ENCODE assay signal across 9 cellular contexts in genomic region chr9:128911529-128912035, GRCh38. TPM values are rescaled to one million over a fixed set of nuclear protein-coding genes. Genes with fewer than 3 reads are reported as not detected.
DNase-seq lines count a peak whose midpoint lies in the region; ATAC-seq, FAIRE-seq and TF ChIP-seq lines count a peak whose summit lies in the region.
"Had no signal": no experiment of that assay in that cellular context is flagged by ENCODE, and none has a peak within 500 bp of the region (broad histone marks: within the 10 kb centered on the region; RNA-seq: fewer than 3 reads in every experiment).

No MANE protein-coding gene starts in this region.

- peak overlapping the region; percentile 13; the same call in 1 of the 2 replicates for H3K9ac ChIP-seq in HepG2 (ENCODE audit: insufficient read depth, low read depth, low read length)

- 78% methylated on average over 6 of the region's 8 CpGs for WGBS in HepG2 (ENCODE audit: low lambda C conversion rate)
- 13 to 22% methylated on average over 5 to 8 of the region's 8 CpGs for WGBS in upper lobe of left lung, 2 donors

- FAIRE-seq in HepG2 (lab: Jason Lieb, UNC), result no peak
- FAIRE-seq: islet of Langerhans had no signal

- intact Hi-C loops in HepG2 (cut with micrococcal nuclease; ENCODE audit: unreplicated experiment), result no loop called here

- no peaks in the 10 kb centered on the region for H3K27me3 Mint-ChIP-seq in central memory CD8-positive, alpha-beta T cell

- H3K4me1 ChIP-seq in HepG2 (ENCODE audit: insufficient read depth, low read length) (peaks cover 65% of the 10 kb centered on the region), upper lobe of left lung (peaks cover 68 to 77% (median 71%) of the 10 kb centered on the region in 4 donors)

- H3K9me3 Mint-ChIP-seq in central memory CD8-positive, alpha-beta T cell, result no peaks in the 10 kb centered on the region

- in situ Hi-C loops in KBM-7 (cut with MboI; ENCODE audit: low pct_unique_long_range_greater_than_20kb, low sequenced_read_pairs) (no loop called here), HepG2 (cut with HindIII; ENCODE audit: extremely low pct_ligation_motif_present, low pct_unique_long_range_greater_than_20kb) (no loop called here)

- peak overlapping the region; percentile 30; the same call in 1 of the 2 replicates for H3K4me2 ChIP-seq in HepG2 (ENCODE audit: low read depth, low read length)

- no peaks in the 10 kb centered on the region for H3K27me3 ChIP-seq in HepG2 (ENCODE audit: control insufficient read depth in 1 of 2, insufficient read depth in 2 of 2, low read length in 2 of 2)
- no peaks in the 10 kb centered on the region for H3K27me3 ChIP-seq in upper lobe of left lung

- POLR2A ChIA-PET in HepG2 (lab: Yijun Ruan, JAX), result interaction anchor here (0.6 to 2.8 kb wide), 3 partner anchors 11 to 35 kb away, joined by 3 to 14 read pairs (median 3); no protein-coding TSS in a partner anchor

- H4K20me1 ChIP-seq in HepG2 (ENCODE audit: insufficient read depth, low read length), result no peaks in the 10 kb centered on the region

- H3K79me2 ChIP-seq in HepG2 (ENCODE audit: insufficient read depth, low read length), result peaks cover 9% of the 10 kb centered on the region

- H3K27ac ChIP-seq in HepG2 (ENCODE audit: extremely low read length, insufficient read depth, low read length), result peak overlapping the region; percentile 70
- H3K27ac ChIP-seq in upper lobe of left lung, result peak overlapping the region; percentile 83 to 90 (median 88)
- H3K27ac ChIP-seq: VCaP had no signal

- ATAC-seq in central memory CD8-positive, alpha-beta T cell (replicated peaks; ENCODE audit: extremely low read depth, poor library complexity, severe bottlenecking), result no peak
- ATAC-seq in HepG2, result peak; percentile 15
- peak; percentile 51 to 70 for ATAC-seq in upper lobe of left lung (ENCODE audit: low FRiP score in 2 of 2)
- no peak for ATAC-seq in GM21381 (IDR thresholded peaks at IDR 0.05; ENCODE audit: unreplicated experiment)

- H3K36me3 Mint-ChIP-seq in central memory CD8-positive, alpha-beta T cell (ENCODE audit: insufficient read depth), result peaks cover 25% of the 10 kb centered on the region

- DNase-seq in KBM-7 (peak; percentile 37), HepG2 (ENCODE audit: low spot score) (peak; percentile 80), upper lobe of left lung (peak; percentile 67 to 71), T1000 (lab: John Stamatoyannopoulos, UW) (no peak)
- no peak for DNase-seq in central memory CD8-positive, alpha-beta T cell (ENCODE audit: low spot score in 2 of 2)
- DNase-seq in stimulated activated CD4-positive, alpha-beta T cell treated with anti-CD3 and anti-CD28 coated beads, Interleukin-4, amount 100 ng/mL, for 24 hours, result no peak

- BruUV-seq in HepG2 (replicated peaks; lab: Mats Ljungman, UMichigan), result no TSS peak

- no peak for TF ChIP-seq RAD21 in HepG2 (CRISPR knock-in tag; IDR thresholded peaks at IDR 0.05)

- H3K27ac Mint-ChIP-seq in central memory CD8-positive, alpha-beta T cell (ENCODE audit: low read depth), result peak overlapping the region; percentile 89

- no peak overlapping the region for H2AFZ ChIP-seq in HepG2 (ENCODE audit: low read length)

- CTCF ChIA-PET in HepG2 (lab: Yijun Ruan, JAX; ENCODE audit: low intra/inter-chr PET ratio, low total read pairs), result no interaction called here

- H3K4me3 Mint-ChIP-seq in central memory CD8-positive, alpha-beta T cell, result no peak overlapping the region

- TF ChIP-seq POLR2A in HepG2 (IDR thresholded peaks at IDR 0.05; ENCODE audit: insufficient read depth in 1 of 2, low read depth in 2 of 2, low read length in 2 of 2) (no peak), upper lobe of left lung (IDR thresholded peaks at IDR 0.05) (peak in 1 of 4 donors; percentile 23)

- H3K36me3 ChIP-seq in HepG2 (replicated peaks in 1 of 2; ENCODE audit: control insufficient read depth in 1 of 2, insufficient read depth in 2 of 2, low read length in 2 of 2) (peaks cover 32 to 58% of the 10 kb centered on the region in 2 experiments), upper lobe of left lung (peaks cover 14 to 74% (median 41%) of the 10 kb centered on the region in 4 donors)

- TF ChIP-seq EP300 in HepG2 (IDR thresholded peaks at IDR 0.05; ENCODE audit: low read depth in 2 of 2, low read length in 2 of 2), result no peak
- no peak for TF ChIP-seq EP300 in HepG2 (CRISPR knock-in tag; IDR thresholded peaks at IDR 0.05; ENCODE audit: borderline replicate concordance)
- peak in 2 of 4 donors; percentile 90 to 94 for TF ChIP-seq EP300 in upper lobe of left lung (IDR thresholded peaks at IDR 0.05)

- TF ChIP-seq CTCF in HepG2 (CRISPR knock-in tag; IDR thresholded peaks at IDR 0.05) (no peak), upper lobe of left lung (IDR thresholded peaks at IDR 0.05) (no peak)

- no peaks in the 10 kb centered on the region for H3K9me3 ChIP-seq in HepG2 (ENCODE audit: low read length)
- no peaks in the 10 kb centered on the region for H3K9me3 ChIP-seq in upper lobe of left lung

- H3K4me1 Mint-ChIP-seq in central memory CD8-positive, alpha-beta T cell, result peaks cover 30% of the 10 kb centered on the region

- H3K4me3 ChIP-seq in HepG2 (replicated peaks in 1 of 3; ENCODE audit: insufficient read depth in 1 of 3, low read depth in 2 of 3, low read length in 3 of 3) (no peak overlapping the region), upper lobe of left lung (no peak overlapping the region)

RNA-seq across cellular contexts. Expression of gene PHYHD1, which starts 9.2 kb away (rescaled TPM):
- 10.6 and 12.3 TPM in 2 replicates for total RNA-seq in HepG2 (2016; rRNA removed; fragmentation: Illumina TruSeq; extraction: Trizol)
- 3.5 and 4.7 TPM in 2 replicates for total RNA-seq in HepG2 (2016; cell fraction: cytosol; rRNA removed; fragmentation: Illumina TruSeq; extraction: Trizol; ENCODE audit: low read depth)
- 10.3 and 13.2 TPM in 2 replicates for total RNA-seq in HepG2 (2016; cell fraction: insoluble cytoplasmic fraction; rRNA removed; fragmentation: Illumina TruSeq; extraction: Trizol)
- total RNA-seq in HepG2 (2016; cell fraction: membrane; rRNA removed; fragmentation: Illumina TruSeq; extraction: Trizol), result 4.2 and 5.2 TPM in 2 replicates
- total RNA-seq in HepG2 (2016; cell fraction: nucleus; rRNA removed; fragmentation: Illumina TruSeq; extraction: Trizol), result 5.8 and 8.2 TPM in 2 replicates
- polyA plus RNA-seq in HepG2 (2011; rRNA removed), result 19.6 and 25.3 TPM in 2 replicates
- 12.8 and 20.7 TPM in 2 replicates for polyA plus RNA-seq in HepG2 (2011; cell fraction: cytosol; rRNA removed)
- polyA plus RNA-seq in HepG2 (2011; cell fraction: nucleus; rRNA removed), result 28.7 and 34.3 TPM in 2 replicates
- polyA plus RNA-seq in HepG2 (2012), result 9.6 and 13.5 TPM in 2 replicates
- polyA plus RNA-seq in HepG2 (2016; cell fraction: cytosol; fragmentation: Illumina TruSeq; extraction: Trizol; ENCODE audit: low read depth), result 7.3 and 8.5 TPM in 2 replicates
- polyA plus RNA-seq in HepG2 (2016; cell fraction: insoluble cytoplasmic fraction; fragmentation: Illumina TruSeq; extraction: Trizol; ENCODE audit: low read depth), result 21.0 and 23.6 TPM in 2 replicates
- polyA plus RNA-seq in HepG2 (2016; cell fraction: membrane; fragmentation: Illumina TruSeq; extraction: Trizol; ENCODE audit: low read depth), result 8.2 and 8.9 TPM in 2 replicates
- polyA plus RNA-seq in HepG2 (2016; cell fraction: nucleus; fragmentation: Illumina TruSeq; extraction: Trizol; ENCODE audit: insufficient read depth, low read depth), result 16.5 and 23.5 TPM in 2 replicates
- polyA minus RNA-seq in HepG2 (2011; rRNA and poly(A)+ RNA removed; ENCODE audit: low replicate concordance), result 0.89 and 32.1 TPM in 2 replicates
- 12.7 and 13.2 TPM in 2 replicates for polyA minus RNA-seq in HepG2 (2011; cell fraction: cytosol; rRNA and poly(A)+ RNA removed)
- polyA minus RNA-seq in HepG2 (2011; cell fraction: nucleus; rRNA and poly(A)+ RNA removed), result 10.7 and 15.2 TPM in 2 replicates
- 100 to 1,000 TPM in 1 of 6 donors, 10 to 100 TPM in 5; 27.6 to 286 (median 57.7) TPM for total RNA-seq in upper lobe of left lung

RNA-seq across cellular contexts. Expression of gene LRRC8A, which starts 29.6 kb away (rescaled TPM):
- 10.0 and 16.1 TPM in 2 replicates for total RNA-seq in HepG2 (2016; rRNA removed; fragmentation: Illumina TruSeq; extraction: Trizol)
- total RNA-seq in HepG2 (2016; cell fraction: cytosol; rRNA removed; fragmentation: Illumina TruSeq; extraction: Trizol; ENCODE audit: low read depth), result 3.1 and 3.7 TPM in 2 replicates
- 8.4 and 15.9 TPM in 2 replicates for total RNA-seq in HepG2 (2016; cell fraction: insoluble cytoplasmic fraction; rRNA removed; fragmentation: Illumina TruSeq; extraction: Trizol)
- 12.4 and 13.1 TPM in 2 replicates for total RNA-seq in HepG2 (2016; cell fraction: membrane; rRNA removed; fragmentation: Illumina TruSeq; extraction: Trizol)
- total RNA-seq in HepG2 (2016; cell fraction: nucleus; rRNA removed; fragmentation: Illumina TruSeq; extraction: Trizol), result 13.9 and 14.0 TPM in 2 replicates
- polyA plus RNA-seq in HepG2 (2011; rRNA removed), result 40.6 and 44.8 TPM in 2 replicates
- polyA plus RNA-seq in HepG2 (2011; cell fraction: cytosol; rRNA removed), result 38.4 and 46.2 TPM in 2 replicates
- 29.0 and 30.1 TPM in 2 replicates for polyA plus RNA-seq in HepG2 (2011; cell fraction: nucleus; rRNA removed)
- polyA plus RNA-seq in HepG2 (2012), result 15.7 and 19.9 TPM in 2 replicates
- polyA plus RNA-seq in HepG2 (2016; cell fraction: cytosol; fragmentation: Illumina TruSeq; extraction: Trizol; ENCODE audit: low read depth), result 2.4 and 2.7 TPM in 2 replicates
- 9.1 and 10.7 TPM in 2 replicates for polyA plus RNA-seq in HepG2 (2016; cell fraction: insoluble cytoplasmic fraction; fragmentation: Illumina TruSeq; extraction: Trizol; ENCODE audit: low read depth)
- 9.0 and 9.9 TPM in 2 replicates for polyA plus RNA-seq in HepG2 (2016; cell fraction: membrane; fragmentation: Illumina TruSeq; extraction: Trizol; ENCODE audit: low read depth)
- polyA plus RNA-seq in HepG2 (2016; cell fraction: nucleus; fragmentation: Illumina TruSeq; extraction: Trizol; ENCODE audit: insufficient read depth, low read depth), result 19.9 and 20.5 TPM in 2 replicates
- 77.3 and 88.9 TPM in 2 replicates for polyA minus RNA-seq in HepG2 (2011; rRNA and poly(A)+ RNA removed; ENCODE audit: low replicate concordance)
- polyA minus RNA-seq in HepG2 (2011; cell fraction: cytosol; rRNA and poly(A)+ RNA removed), result 24.8 and 26.8 TPM in 2 replicates
- 14.4 TPM in 2 replicates for polyA minus RNA-seq in HepG2 (2011; cell fraction: nucleus; rRNA and poly(A)+ RNA removed)
- total RNA-seq in upper lobe of left lung, result 100 to 1,000 TPM in 2 of 6 donors, 10 to 100 TPM in 4; 49.0 to 132 (median 67.0) TPM

RNA-seq across cellular contexts. Expression of gene KYAT1, which starts 29.8 kb away (rescaled TPM):
- total RNA-seq in HepG2 (2016; rRNA removed; fragmentation: Illumina TruSeq; extraction: Trizol), result 5.6 and 9.2 TPM in 2 replicates
- total RNA-seq in HepG2 (2016; cell fraction: cytosol; rRNA removed; fragmentation: Illumina TruSeq; extraction: Trizol; ENCODE audit: low read depth), result 2.0 and 2.8 TPM in 2 replicates
- 6.1 and 10.3 TPM in 2 replicates for total RNA-seq in HepG2 (2016; cell fraction: insoluble cytoplasmic fraction; rRNA removed; fragmentation: Illumina TruSeq; extraction: Trizol)
- total RNA-seq in HepG2 (2016; cell fraction: membrane; rRNA removed; fragmentation: Illumina TruSeq; extraction: Trizol), result 3.5 and 4.0 TPM in 2 replicates
- 13.5 and 14.4 TPM in 2 replicates for total RNA-seq in HepG2 (2016; cell fraction: nucleus; rRNA removed; fragmentation: Illumina TruSeq; extraction: Trizol)
- 46.5 and 58.4 TPM in 2 replicates for polyA plus RNA-seq in HepG2 (2011; rRNA removed)
- polyA plus RNA-seq in HepG2 (2011; cell fraction: cytosol; rRNA removed), result 22.3 and 28.7 TPM in 2 replicates
- 274 and 317 TPM in 2 replicates for polyA plus RNA-seq in HepG2 (2011; cell fraction: nucleus; rRNA removed)
- 22.3 and 32.9 TPM in 2 replicates for polyA plus RNA-seq in HepG2 (2012)
- 1.4 and 1.9 TPM in 2 replicates for polyA plus RNA-seq in HepG2 (2016; cell fraction: cytosol; fragmentation: Illumina TruSeq; extraction: Trizol; ENCODE audit: low read depth)
- polyA plus RNA-seq in HepG2 (2016; cell fraction: insoluble cytoplasmic fraction; fragmentation: Illumina TruSeq; extraction: Trizol; ENCODE audit: low read depth), result 4.9 and 6.1 TPM in 2 replicates
- polyA plus RNA-seq in HepG2 (2016; cell fraction: membrane; fragmentation: Illumina TruSeq; extraction: Trizol; ENCODE audit: low read depth), result 1.7 and 2.4 TPM in 2 replicates
- polyA plus RNA-seq in HepG2 (2016; cell fraction: nucleus; fragmentation: Illumina TruSeq; extraction: Trizol; ENCODE audit: insufficient read depth, low read depth), result 34.5 and 36.6 TPM in 2 replicates
- polyA minus RNA-seq in HepG2 (2011; rRNA and poly(A)+ RNA removed; ENCODE audit: low replicate concordance), result 38.2 and 47.2 TPM in 2 replicates
- polyA minus RNA-seq in HepG2 (2011; cell fraction: cytosol; rRNA and poly(A)+ RNA removed), result 9.3 and 15.4 TPM in 2 replicates
- 48.0 and 50.7 TPM in 2 replicates for polyA minus RNA-seq in HepG2 (2011; cell fraction: nucleus; rRNA and poly(A)+ RNA removed)
- 10 to 100 TPM in 1 of 6 donors, 1 to 10 TPM in 5; 3.9 to 10.5 (median 5.4) TPM for total RNA-seq in upper lobe of left lung

RNA-seq across cellular contexts. Expression of gene DOLK, which starts 35.8 kb away (rescaled TPM):
- total RNA-seq in HepG2 (2016; rRNA removed; fragmentation: Illumina TruSeq; extraction: Trizol), result 10.3 and 18.7 TPM in 2 replicates
- total RNA-seq in HepG2 (2016; cell fraction: cytosol; rRNA removed; fragmentation: Illumina TruSeq; extraction: Trizol; ENCODE audit: low read depth), result 3.1 and 3.7 TPM in 2 replicates
- 11.0 and 19.4 TPM in 2 replicates for total RNA-seq in HepG2 (2016; cell fraction: insoluble cytoplasmic fraction; rRNA removed; fragmentation: Illumina TruSeq; extraction: Trizol)
- 7.5 and 9.2 TPM in 2 replicates for total RNA-seq in HepG2 (2016; cell fraction: membrane; rRNA removed; fragmentation: Illumina TruSeq; extraction: Trizol)
- 18.0 and 18.2 TPM in 2 replicates for total RNA-seq in HepG2 (2016; cell fraction: nucleus; rRNA removed; fragmentation: Illumina TruSeq; extraction: Trizol)
- 15.4 and 19.2 TPM in 2 replicates for polyA plus RNA-seq in HepG2 (2011; rRNA removed)
- 20.0 and 23.0 TPM in 2 replicates for polyA plus RNA-seq in HepG2 (2011; cell fraction: cytosol; rRNA removed)
- polyA plus RNA-seq in HepG2 (2011; cell fraction: nucleus; rRNA removed), result 7.1 TPM in 2 replicates
- 10.1 and 10.3 TPM in 2 replicates for polyA plus RNA-seq in HepG2 (2012)
- polyA plus RNA-seq in HepG2 (2016; cell fraction: cytosol; fragmentation: Illumina TruSeq; extraction: Trizol; ENCODE audit: low read depth), result 2.6 and 4.0 TPM in 2 replicates
- polyA plus RNA-seq in HepG2 (2016; cell fraction: insoluble cytoplasmic fraction; fragmentation: Illumina TruSeq; extraction: Trizol; ENCODE audit: low read depth), result 10.6 and 11.1 TPM in 2 replicates
- 5.2 and 6.9 TPM in 2 replicates for polyA plus RNA-seq in HepG2 (2016; cell fraction: membrane; fragmentation: Illumina TruSeq; extraction: Trizol; ENCODE audit: low read depth)
- polyA plus RNA-seq in HepG2 (2016; cell fraction: nucleus; fragmentation: Illumina TruSeq; extraction: Trizol; ENCODE audit: insufficient read depth, low read depth), result 23.1 and 24.2 TPM in 2 replicates
- 61.1 and 98.9 TPM in 2 replicates for polyA minus RNA-seq in HepG2 (2011; rRNA and poly(A)+ RNA removed; ENCODE audit: low replicate concordance)
- 10.9 and 12.8 TPM in 2 replicates for polyA minus RNA-seq in HepG2 (2011; cell fraction: cytosol; rRNA and poly(A)+ RNA removed)
- polyA minus RNA-seq in HepG2 (2011; cell fraction: nucleus; rRNA and poly(A)+ RNA removed), result 16.7 and 17.8 TPM in 2 replicates
- total RNA-seq in upper lobe of left lung, result 10 to 100 TPM in 5 of 6 donors, 1 to 10 TPM in 1; 5.7 to 24.5 (median 12.3) TPM

RNA-seq across cellular contexts. Expression of gene NUP188, which starts 35.9 kb away (rescaled TPM):
- total RNA-seq in HepG2 (2016; rRNA removed; fragmentation: Illumina TruSeq; extraction: Trizol) (38.5 and 54.1 TPM in 2 replicates), upper lobe of left lung (100 to 1,000 TPM in 1 of 6 donors, 10 to 100 TPM in 5; 30.4 to 225 (median 50.1) TPM)
- total RNA-seq in HepG2 (2016; cell fraction: cytosol; rRNA removed; fragmentation: Illumina TruSeq; extraction: Trizol; ENCODE audit: low read depth), result 8.2 and 12.6 TPM in 2 replicates
- total RNA-seq in HepG2 (2016; cell fraction: insoluble cytoplasmic fraction; rRNA removed; fragmentation: Illumina TruSeq; extraction: Trizol), result 35.5 and 47.1 TPM in 2 replicates
- 10.3 and 12.4 TPM in 2 replicates for total RNA-seq in HepG2 (2016; cell fraction: membrane; rRNA removed; fragmentation: Illumina TruSeq; extraction: Trizol)
- 52.4 and 56.0 TPM in 2 replicates for total RNA-seq in HepG2 (2016; cell fraction: nucleus; rRNA removed; fragmentation: Illumina TruSeq; extraction: Trizol)
- polyA plus RNA-seq in HepG2 (2011; rRNA removed), result 28.0 and 31.5 TPM in 2 replicates
- polyA plus RNA-seq in HepG2 (2011; cell fraction: cytosol; rRNA removed), result 30.7 and 31.2 TPM in 2 replicates
- 80.5 and 92.3 TPM in 2 replicates for polyA plus RNA-seq in HepG2 (2011; cell fraction: nucleus; rRNA removed)
- 31.1 and 32.6 TPM in 2 replicates for polyA plus RNA-seq in HepG2 (2012)
- 1.6 and 2.1 TPM in 2 replicates for polyA plus RNA-seq in HepG2 (2016; cell fraction: cytosol; fragmentation: Illumina TruSeq; extraction: Trizol; ENCODE audit: low read depth)
- 27.2 and 38.0 TPM in 2 replicates for polyA plus RNA-seq in HepG2 (2016; cell fraction: insoluble cytoplasmic fraction; fragmentation: Illumina TruSeq; extraction: Trizol; ENCODE audit: low read depth)
- polyA plus RNA-seq in HepG2 (2016; cell fraction: membrane; fragmentation: Illumina TruSeq; extraction: Trizol; ENCODE audit: low read depth), result 3.8 and 4.7 TPM in 2 replicates
- 55.8 and 60.8 TPM in 2 replicates for polyA plus RNA-seq in HepG2 (2016; cell fraction: nucleus; fragmentation: Illumina TruSeq; extraction: Trizol; ENCODE audit: insufficient read depth, low read depth)
- polyA minus RNA-seq in HepG2 (2011; rRNA and poly(A)+ RNA removed; ENCODE audit: low replicate concordance), result 177 and 560 TPM in 2 replicates
- 51.6 and 71.1 TPM in 2 replicates for polyA minus RNA-seq in HepG2 (2011; cell fraction: cytosol; rRNA and poly(A)+ RNA removed)
- polyA minus RNA-seq in HepG2 (2011; cell fraction: nucleus; rRNA and poly(A)+ RNA removed), result 71.8 and 93.1 TPM in 2 replicates

Comparison
In these comparisons a context has a peak if more than half of its experiments do, and no peak if none do; other contexts are left out.
1. DNase-seq: peak in KBM-7 (single experiment), HepG2 (single experiment) and upper lobe of left lung (2 of 2); none in central memory CD8-positive, alpha-beta T cell (0 of 2), T1000 (single experiment) and stimulated activated CD4-positive, alpha-beta T cell treated with anti-CD3 and anti-CD28 coated beads, Interleukin-4, amount 100 ng/mL, for 24 hours (single experiment).
2. ATAC-seq: peak in HepG2 (single experiment) and upper lobe of left lung (2 of 2); none in central memory CD8-positive, alpha-beta T cell (single experiment) and GM21381 (single experiment).